In genomic region chr2:24771099-24771498, GRCh38 we compare ENCODE assay signal across 1 cellular context.
TF ChIP-seq lines count a peak whose summit lies in the region.

No MANE protein-coding gene starts in this region.

TF ChIP-seq in K562, 482 proteins besides CTCF, POLR2A, EP300 and RAD21 (continued from another document):
- TF ChIP-seq ETS1 (conservative IDR thresholded peaks at IDR 0.05; ENCODE audit: control insufficient read depth, low read depth, low read length) (no peak), MECOM (CRISPR knock-in tag; IDR thresholded peaks at IDR 0.05) (no peak), ZNF347 (CRISPR knock-in tag; IDR thresholded peaks at IDR 0.05; ENCODE audit: low read depth) (no peak), THAP7 (CRISPR knock-in tag; IDR thresholded peaks at IDR 0.05) (no peak), CLOCK (CRISPR knock-in tag; IDR thresholded peaks at IDR 0.05; ENCODE audit: borderline replicate concordance) (no peak), FOS (IDR thresholded peaks at IDR 0.05; ENCODE audit: extremely low read depth, insufficient read length) (no peak), TAL1 (IDR thresholded peaks at IDR 0.05) (peak; percentile 51; the same call in 1 of the 2 replicates), POLR2AphosphoS2 (IDR thresholded peaks at IDR 0.05; ENCODE audit: low read length) (0 out of 2 replicates have a peak, but pooled peaks have one; percentile 53), FOXK2 (conservative IDR thresholded peaks at IDR 0.05 in 1 of 2, IDR thresholded peaks at IDR 0.05 in 1 of 2; ENCODE audit: low read depth in 2 of 2) (no peak), ZNF239 (CRISPR knock-in tag; IDR thresholded peaks at IDR 0.05) (no peak), CBX1 (IDR thresholded peaks at IDR 0.05; ENCODE audit: low read depth) (no peak), RAD51 (IDR thresholded peaks at IDR 0.05; ENCODE audit: borderline replicate concordance, low read depth) (no peak), ZNF324 (CRISPR knock-in tag; IDR thresholded peaks at IDR 0.05) (no peak), EZH2 (IDR thresholded peaks at IDR 0.05; ENCODE audit: borderline replicate concordance, low read depth, low read length) (no peak), HCFC1 (IDR thresholded peaks at IDR 0.05; ENCODE audit: low read depth, low read length) (no peak), HLTF (IDR thresholded peaks at IDR 0.05) (no peak), ZNF282 (CRISPR knock-in tag; IDR thresholded peaks at IDR 0.05) (no peak), ZC3H8 (IDR thresholded peaks at IDR 0.05) (no peak), CBFA2T2 (conservative IDR thresholded peaks at IDR 0.05) (peak; percentile 58), NR2C2 (CRISPR knock-in tag; IDR thresholded peaks at IDR 0.05) (no peak), NR2C2 (tag; IDR thresholded peaks at IDR 0.05) (no peak), ZBTB1 (CRISPR knock-in tag; IDR thresholded peaks at IDR 0.05; ENCODE audit: borderline replicate concordance, low read depth) (no peak)
